In genomic region chr19:46221981-46222610, GRCh38 we compare ENCODE assay signal across 10 cellular contexts. TPM values are rescaled to one million over a fixed set of nuclear protein-coding genes. Genes with fewer than 3 reads are reported as not detected.
DNase-seq lines count a peak whose midpoint lies in the region; ATAC-seq and TF ChIP-seq lines count a peak whose summit lies in the region.
"Had no signal": no experiment of that assay in that cellular context is flagged by ENCODE, and none has a peak within 500 bp of the region (broad histone marks: within the 10 kb centered on the region; RNA-seq: fewer than 3 reads in every experiment).

No MANE protein-coding gene starts in this region.

- no peak for TF ChIP-seq CTCF in VCaP (conservative IDR thresholded peaks at IDR 0.05)
- no peak for TF ChIP-seq CTCF in left ventricle myocardium inferior (IDR thresholded peaks at IDR 0.05; ENCODE audit: borderline replicate concordance)
- no peak for TF ChIP-seq CTCF in thyroid gland (IDR thresholded peaks at IDR 0.05)

- intact Hi-C loops in left ventricle myocardium inferior (cut with micrococcal nuclease): no loop called here
- intact Hi-C loops in thyroid gland (cut with DNase I): no loop called here

- H3K4me3 ChIP-seq in left ventricle myocardium inferior (no peak overlapping the region), thyroid gland (replicated peaks in 1 of 3) (no peak overlapping the region)
- H3K4me3 ChIP-seq: spleen had no signal

- no peak for TF ChIP-seq POLR2A in thyroid gland (IDR thresholded peaks at IDR 0.05)

- ATAC-seq in HG03460 (IDR thresholded peaks at IDR 0.05; ENCODE audit: unreplicated experiment) (no peak), HG02852 (IDR thresholded peaks at IDR 0.05; ENCODE audit: unreplicated experiment) (no peak)

- H3K36me3 ChIP-seq in left ventricle myocardium inferior (no peaks in the 10 kb centered on the region), thyroid gland (no peaks in the 10 kb centered on the region)
- H3K36me3 ChIP-seq: spleen had no signal

- DNase-seq in HK-2 (ENCODE audit: unreplicated experiment) (peak; percentile 63), left ventricle myocardium inferior (peak; percentile 29), thyroid gland (peak; percentile 97 to 98), GM19238 (ENCODE audit: insufficient read length, low spot score) (no peak), NCI-H1417 (lab: John Stamatoyannopoulos, UW) (no peak)
- DNase-seq: spleen had no signal

- H3K9me3 ChIP-seq in left ventricle myocardium inferior (replicated peaks) (no peaks in the 10 kb centered on the region), thyroid gland (no peaks in the 10 kb centered on the region)
- H3K9me3 ChIP-seq: spleen had no signal

- WGBS in thyroid gland, 2 donors: 11 to 18% methylated on average over 6 to 7 of the region's 7 CpGs

- H3K27ac ChIP-seq in VCaP (peak overlapping the region; percentile 66), left ventricle myocardium inferior (replicated peaks) (no peak overlapping the region), thyroid gland (peak overlapping the region in 1 of 3 donors; percentile 2)
- H3K27ac ChIP-seq: spleen had no signal

- peaks cover 68% of the 10 kb centered on the region for H3K27me3 ChIP-seq in left ventricle myocardium inferior (ENCODE audit: low read depth)
- H3K27me3 ChIP-seq in thyroid gland: no peaks in the 10 kb centered on the region

- H3K4me1 ChIP-seq in left ventricle myocardium inferior: peaks cover 21% of the 10 kb centered on the region
- peaks cover 17 to 28% of the 10 kb centered on the region in 2 donors for H3K4me1 ChIP-seq in thyroid gland
- H3K4me1 ChIP-seq: spleen had no signal

RNA-seq across cellular contexts. Expression of gene IGFL1, which starts 7.4 kb away (rescaled TPM):
- total RNA-seq in left ventricle myocardium inferior (not detected), thyroid gland (not detected)
- total RNA-seq: activated T-helper 2 cell treated with anti-CD3 and anti-CD28 coated beads, Interferon-gamma antibody, Interleukin-2, Interleukin-4, amounts not matched to agents 10 μg/mL and 5 μg/mL and 100 μg/mL, durations not matched to agents 14 hours and 24 hours and 36 hours; spleen had no signal

Comparison
In these comparisons a context has a peak if more than half of its experiments do, and no peak if none do; other contexts are left out.
1. DNase-seq: peak in HK-2 (single experiment), left ventricle myocardium inferior (single experiment) and thyroid gland (2 of 2); none in GM19238 (single experiment) and NCI-H1417 (0 of 3).